Comparison of ENCODE assay signal across 16 cellular contexts in genomic region chr1:97245682-97246081, GRCh38.
DNase-seq lines count a peak whose midpoint lies in the region; ATAC-seq and TF ChIP-seq lines count a peak whose summit lies in the region.
"Had no signal": no experiment of that assay in that cellular context is flagged by ENCODE, and none has a peak within 500 bp of the region (broad histone marks: within the 10 kb centered on the region; RNA-seq: fewer than 3 reads in every experiment).

No MANE protein-coding gene starts in this region.

- H3K9me3 ChIP-seq in gastroesophageal sphincter (no peaks in the 10 kb centered on the region), ovary (no peaks in the 10 kb centered on the region)

- H3K27ac ChIP-seq in gastroesophageal sphincter, result no peak overlapping the region
- H3K27ac ChIP-seq in ovary, result no peak overlapping the region
- H3K27ac ChIP-seq: C4-2B, spleen had no signal

- TF ChIP-seq EP300 in gastroesophageal sphincter (IDR thresholded peaks at IDR 0.05), result no peak
- no peak for TF ChIP-seq EP300 in ovary (IDR thresholded peaks at IDR 0.05)

- TF ChIP-seq POLR2A in gastroesophageal sphincter (IDR thresholded peaks at IDR 0.05) (no peak), ovary (IDR thresholded peaks at IDR 0.05) (no peak)

- TF ChIP-seq CTCF in gastroesophageal sphincter (IDR thresholded peaks at IDR 0.05) (no peak), ovary (IDR thresholded peaks at IDR 0.05) (no peak)

- H3K4me1 ChIP-seq in gastroesophageal sphincter (peaks cover 0 to 18% (median 0%) of the 10 kb centered on the region in 3 donors), ovary (ENCODE audit: insufficient read depth) (no peaks in the 10 kb centered on the region)

- H3K4me3 ChIP-seq in gastroesophageal sphincter, result no peak overlapping the region
- H3K4me3 ChIP-seq in ovary, result no peak overlapping the region
- H3K4me3 ChIP-seq: spleen had no signal

- H3K36me3 ChIP-seq in gastroesophageal sphincter, result no peaks in the 10 kb centered on the region
- H3K36me3 ChIP-seq in ovary, result no peaks in the 10 kb centered on the region
- H3K36me3 ChIP-seq: spleen had no signal

- DNase-seq in amniotic epithelial cell (ENCODE audit: low read depth) (peak; percentile 27), left cardiac atrium (no peak), renal cortical epithelial cell (ENCODE audit: low read depth) (peak; percentile 44), RPMI8226 (no peak), ovary (no peak), RKO (ENCODE audit: low spot score) (no peak)
- DNase-seq: activated CD8-positive, alpha-beta memory T cell treated with anti-CD3 and anti-CD28 coated beads, Interleukin-2, amount 10 ng/mL, durations not matched to agents 7 days and 5 days; activated naive CD4-positive, alpha-beta T cell treated with anti-CD3 and anti-CD28 coated beads for 36 hours; hippocampal formation; NCI-H1436; NCI-H524 treated with DMSO at 0.1 percent for 48 hours; spleen had no signal

- peak; percentile 66 for ATAC-seq in GM18498 (IDR thresholded peaks at IDR 0.05; ENCODE audit: unreplicated experiment)
- ATAC-seq in left cardiac atrium, result peak; percentile 81
- no peak for ATAC-seq in gastroesophageal sphincter
- ATAC-seq: activated CD8-positive, alpha-beta memory T cell treated with anti-CD3 and anti-CD28 coated beads, Interleukin-2, amount 10 ng/mL, durations not matched to agents 7 days and 5 days; WTC11 had no signal

- intact Hi-C loops in left cardiac atrium (cut with DNase I) (loop anchor here in 1 of 2 donors (10.0 kb wide), 2 partner anchors 569 to 809 kb away; no protein-coding TSS in a partner anchor), ovary (cut with DNase I) (no loop called here)

- 25 to 36% methylated on average over 1 of the region's 1 CpG for whole genome bisulfite sequencing in gastroesophageal sphincter (ENCODE audit: low coverage in 1 of 2), 2 donors
- WGBS in ovary, 3 donors, result 13 to 57% (median 16%) methylated on average over 1 of the region's 1 CpG

- no peaks in the 10 kb centered on the region for H3K27me3 ChIP-seq in gastroesophageal sphincter
- H3K27me3 ChIP-seq in ovary, result peaks cover 2% of the 10 kb centered on the region
- H3K27me3 ChIP-seq: spleen had no signal

Comparison
In these comparisons a context has a peak if more than half of its experiments do, and no peak if none do; other contexts are left out.
1. DNase-seq: peak in amniotic epithelial cell (single experiment) and renal cortical epithelial cell (single experiment); none in left cardiac atrium (single experiment), RPMI8226 (single experiment), ovary (0 of 5) and RKO (single experiment).